Comparison of ENCODE assay signal across 1 cellular context in the genomic region with DNA sequence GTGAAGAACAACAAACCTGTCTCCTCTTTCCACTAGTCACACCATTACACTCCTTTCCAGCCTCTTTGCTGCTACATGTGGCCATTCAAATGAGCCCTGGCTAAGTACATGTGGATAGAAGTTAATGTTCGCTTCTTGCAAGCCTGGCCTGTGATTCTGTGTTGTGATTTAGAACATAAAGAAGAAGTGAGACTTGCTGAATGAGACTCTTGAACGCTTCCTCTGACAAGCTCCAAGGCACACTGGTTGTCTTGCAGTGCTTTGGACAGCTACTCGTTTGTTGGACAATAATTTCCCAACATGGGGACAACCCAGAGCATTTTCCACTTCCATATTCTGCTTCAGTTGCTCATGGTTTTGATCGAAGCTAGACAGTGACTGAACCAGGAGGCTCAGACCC.
TF ChIP-seq lines count a peak whose summit lies in the region.

No MANE protein-coding gene starts in this region.

TF ChIP-seq in HepG2, 621 proteins besides CTCF, POLR2A, EP300 and RAD21:
- no peak for TF ChIP-seq TCF7L2 (IDR thresholded peaks at IDR 0.05; ENCODE audit: low read depth, low read length)
- TF ChIP-seq ZNF232 (CRISPR knock-in tag; IDR thresholded peaks at IDR 0.05; ENCODE audit: borderline replicate concordance): no peak
- no peak for TF ChIP-seq ZKSCAN8 (CRISPR knock-in tag; IDR thresholded peaks at IDR 0.05; ENCODE audit: borderline replicate concordance)
- no peak for TF ChIP-seq SALL1 (CRISPR knock-in tag; IDR thresholded peaks at IDR 0.05)
